Comparison of ENCODE assay signal across 15 cellular contexts in the genomic region with DNA sequence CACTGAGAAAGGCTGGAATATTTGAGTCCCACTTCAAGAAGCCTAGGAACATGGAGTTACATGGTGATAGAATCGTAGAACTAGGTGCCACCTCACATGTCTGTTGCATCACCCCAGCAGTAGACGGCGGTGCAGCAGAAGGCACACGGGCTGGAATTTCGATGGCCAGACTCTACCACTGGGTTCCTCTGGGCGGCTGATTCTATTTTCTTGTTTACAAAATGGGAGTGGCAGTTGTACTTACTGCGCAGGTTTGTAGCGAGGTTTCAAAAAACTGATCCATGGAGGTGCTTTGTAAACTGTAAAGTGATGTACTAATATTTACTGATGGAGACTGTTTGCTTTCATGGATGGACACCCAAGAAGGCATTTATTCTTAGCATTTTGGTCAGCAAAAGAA. TPM values are rescaled to one million over a fixed set of nuclear protein-coding genes. Genes with fewer than 3 reads are reported as not detected.
DNase-seq lines count a peak whose midpoint lies in the region; ATAC-seq and TF ChIP-seq lines count a peak whose summit lies in the region.
"Had no signal": no experiment of that assay in that cellular context is flagged by ENCODE, and none has a peak within 500 bp of the region (broad histone marks: within the 10 kb centered on the region; RNA-seq: fewer than 3 reads in every experiment).

No MANE protein-coding gene starts in this region.

- peaks cover 78% of the 10 kb centered on the region for H3K4me1 Mint-ChIP-seq in activated T-cell treated with anti-CD3 and anti-CD28 coated beads, Interleukin-2, amount 50 U/mL, for 72 hours (ENCODE audit: low read depth)

- no peaks in the 10 kb centered on the region for H3K27me3 Mint-ChIP-seq in activated T-cell treated with anti-CD3 and anti-CD28 coated beads, Interleukin-2, amount 50 U/mL, for 72 hours (ENCODE audit: low read depth)
- H3K27me3 Mint-ChIP-seq: activated naive CD8-positive, alpha-beta T cell treated with anti-CD3 and anti-CD28 coated beads, Interleukin-2, amount 10 ng/mL, durations not matched to agents 7 days and 5 days; memory B cell had no signal

- H3K4me3 Mint-ChIP-seq in activated T-cell treated with anti-CD3 and anti-CD28 coated beads, Interleukin-2, amount 50 U/mL, for 72 hours: no peak overlapping the region
- H3K4me3 Mint-ChIP-seq: activated naive CD8-positive, alpha-beta T cell treated with anti-CD3 and anti-CD28 coated beads, Interleukin-2, amount 10 ng/mL, durations not matched to agents 7 days and 5 days; memory B cell had no signal

- H3K4me3 ChIP-seq in epithelial cell of esophagus (ENCODE audit: low read length): no peak overlapping the region
- H3K4me3 ChIP-seq: pancreas had no signal

- TF ChIP-seq CTCF in epithelial cell of esophagus (IDR thresholded peaks at IDR 0.05; ENCODE audit: insufficient read depth, low read depth, low read length, missing control alignments): no peak

- H3K36me3 Mint-ChIP-seq in activated T-cell treated with anti-CD3 and anti-CD28 coated beads, Interleukin-2, amount 50 U/mL, for 72 hours (ENCODE audit: insufficient read depth in 2 of 2): no peaks in the 10 kb centered on the region
- H3K36me3 Mint-ChIP-seq: activated naive CD8-positive, alpha-beta T cell treated with anti-CD3 and anti-CD28 coated beads, Interleukin-2, amount 10 ng/mL, durations not matched to agents 7 days and 5 days had no signal

- H3K27ac Mint-ChIP-seq in activated T-cell treated with anti-CD3 and anti-CD28 coated beads, Interleukin-2, amount 50 U/mL, for 72 hours: peak overlapping the region; percentile 89
- H3K27ac Mint-ChIP-seq: activated naive CD8-positive, alpha-beta T cell treated with anti-CD3 and anti-CD28 coated beads, Interleukin-2, amount 10 ng/mL, durations not matched to agents 7 days and 5 days had no signal

- ATAC-seq in activated T-cell treated with anti-CD3 and anti-CD28 coated beads, Interleukin-2, amount 50 U/mL, for 72 hours (replicated peaks in 1 of 2): no peak
- ATAC-seq in HG02798 (IDR thresholded peaks at IDR 0.05; ENCODE audit: poor library complexity, unreplicated experiment) (no peak), HG03469 (IDR thresholded peaks at IDR 0.05; ENCODE audit: unreplicated experiment) (no peak), HG02588 (IDR thresholded peaks at IDR 0.05; ENCODE audit: unreplicated experiment) (no peak)

- peak overlapping the region; percentile 86 for H3K27ac ChIP-seq in temporal lobe (ENCODE audit: low read depth, low read length)
- H3K27ac ChIP-seq: pancreas had no signal

- H3K9me3 Mint-ChIP-seq in activated T-cell treated with anti-CD3 and anti-CD28 coated beads, Interleukin-2, amount 50 U/mL, for 72 hours: no peaks in the 10 kb centered on the region
- H3K9me3 Mint-ChIP-seq: activated naive CD8-positive, alpha-beta T cell treated with anti-CD3 and anti-CD28 coated beads, Interleukin-2, amount 10 ng/mL, durations not matched to agents 7 days and 5 days; memory B cell had no signal

- DNase-seq in activated T-cell treated with anti-CD3 and anti-CD28 coated beads, Interleukin-2, amount 50 U/mL, for 72 hours: no peak
- no peak for DNase-seq in activated T-cell treated with anti-CD3 and anti-CD28 coated beads, Interleukin-2, amount 50 U/mL, for 48 hours
- DNase-seq in NCI-H774 (lab: John Stamatoyannopoulos, UW): peak; percentile 61
- DNase-seq in epithelial cell of esophagus (ENCODE audit: low read depth): peak; percentile 34
- DNase-seq: activated CD8-positive, alpha-beta memory T cell treated with anti-CD3 and anti-CD28 coated beads for 24 hours; activated naive CD8-positive, alpha-beta T cell treated with anti-CD3 and anti-CD28 coated beads, Interleukin-2, amount 10 ng/mL, durations not matched to agents 7 days and 5 days; DND-41; NCI-H446 treated with DMSO at 0.1 percent for 48 hours; pancreas; RPMI8226 had no signal

RNA-seq across cellular contexts. Expression of a gene that starts 45.7 kb away (rescaled TPM):
- total RNA-seq in activated T-cell treated with anti-CD3 and anti-CD28 coated beads, Interleukin-2, amount 50 U/mL, for 72 hours: 10 to 100 TPM; 23.8 to 29.9 TPM
- total RNA-seq in temporal lobe: 30.5 TPM

Comparison
In these comparisons a context has a peak if more than half of its experiments do, and no peak if none do; other contexts are left out.
1. DNase-seq: peak in NCI-H774 (single experiment) and epithelial cell of esophagus (single experiment); none in activated T-cell treated with anti-CD3 and anti-CD28 coated beads, Interleukin-2, amount 50 U/mL, for 72 hours (0 of 2) and activated T-cell treated with anti-CD3 and anti-CD28 coated beads, Interleukin-2, amount 50 U/mL, for 48 hours (0 of 2).